8 cellular contexts compared by ENCODE assay signal in genomic region chr11:65135633-65136145, GRCh38. TPM values are rescaled to one million over a fixed set of nuclear protein-coding genes. Genes with fewer than 3 reads are reported as not detected.
A peak's percentile ranks its signal among the peaks of the same experiment; 100 is the strongest.
DNase-seq lines count a peak whose midpoint lies in the region; FAIRE-seq and TF ChIP-seq lines count a peak whose summit lies in the region.

No MANE protein-coding gene starts in this region.

- peak overlapping the region; percentile 96 for H3K4me3 ChIP-seq in SU-DHL-6 (ENCODE audit: insufficient read depth, low read length, poor library complexity, severe bottlenecking)
- H3K4me3 ChIP-seq in fibroblast of mammary gland (ENCODE audit: control insufficient read depth, low read depth, low read length), result peak overlapping the region; percentile 89
- H3K4me3 ChIP-seq in retinal pigment epithelial cell (ENCODE audit: low read length), result peak overlapping the region; percentile 91

- H3K79me2 ChIP-seq in SU-DHL-6 (ENCODE audit: insufficient read depth, low read length), result peaks cover 25% of the 10 kb centered on the region

- TF ChIP-seq CTCF in SU-DHL-6 (IDR thresholded peaks at IDR 0.05; ENCODE audit: insufficient read depth, low read length, poor library complexity, severe bottlenecking) (no peak), fibroblast of mammary gland (conservative IDR thresholded peaks at IDR 0.05; ENCODE audit: control insufficient read depth, insufficient read depth, low read depth, low read length) (no peak), retinal pigment epithelial cell (conservative IDR thresholded peaks at IDR 0.05; ENCODE audit: low read depth, low read length) (no peak)

- peak overlapping the region; percentile 97 for H3K9ac ChIP-seq in SU-DHL-6 (ENCODE audit: low read length)

- no peaks in the 10 kb centered on the region for H4K20me1 ChIP-seq in SU-DHL-6 (ENCODE audit: low read depth, low read length)

- TF ChIP-seq POLR2A in GM12891 (IDR thresholded peaks at IDR 0.05; ENCODE audit: low read depth, low read length), result no peak

- no peak overlapping the region for H2AFZ ChIP-seq in SU-DHL-6 (ENCODE audit: low read depth, low read length, severe bottlenecking)

- peak overlapping the region; percentile 100; the same call in 1 of the 2 replicates for H3K27ac ChIP-seq in SU-DHL-6 (ENCODE audit: low read depth, low read length)

- H3K9me2 ChIP-seq in SU-DHL-6 (replicated peaks; ENCODE audit: insufficient read depth, low read length), result no peaks in the 10 kb centered on the region

- peak; percentile 20 for FAIRE-seq in GM12891 (lab: Jason Lieb, UNC)

- peaks cover 14% of the 10 kb centered on the region; the same call in 1 of the 2 replicates for H3K36me3 ChIP-seq in SU-DHL-6 (ENCODE audit: low read length)

- no peak for DNase-seq in GM12891 (ENCODE audit: insufficient read length, low spot score)
- no peak for DNase-seq in fibroblast of mammary gland (ENCODE audit: low read depth)
- DNase-seq in retinal pigment epithelial cell (ENCODE audit: low read depth), result no peak
- DNase-seq in OCI-M1 (lab: John Stamatoyannopoulos, UW), result no peak
- no peak for DNase-seq in SW480 (ENCODE audit: low spot score)
- DNase-seq in UCSD-AML1 (lab: John Stamatoyannopoulos, UW; ENCODE audit: unreplicated experiment), result no peak
- DNase-seq in hypothalamus (lab: John Stamatoyannopoulos, UW), result no peak

- H3K4me2 ChIP-seq in SU-DHL-6 (ENCODE audit: low read depth, low read length, poor library complexity, severe bottlenecking), result peak overlapping the region; percentile 99

- no peaks in the 10 kb centered on the region for H3K9me3 ChIP-seq in SU-DHL-6 (ENCODE audit: insufficient read depth, low read length)

- peaks cover 31% of the 10 kb centered on the region for H3F3A ChIP-seq in SU-DHL-6 (ENCODE audit: insufficient read depth)

- H3K27me3 ChIP-seq in SU-DHL-6 (ENCODE audit: low read length), result no peaks in the 10 kb centered on the region

TF ChIP-seq in GM12891, 5 proteins besides CTCF, POLR2A, EP300 and RAD21:
- TF ChIP-seq POLR2AphosphoS5 (IDR thresholded peaks at IDR 0.05; ENCODE audit: low read depth, low read length) (no peak), TAF1 (IDR thresholded peaks at IDR 0.05; ENCODE audit: low read depth, low read length) (no peak), PAX5 (IDR thresholded peaks at IDR 0.05; ENCODE audit: insufficient read depth, low read length, severe bottlenecking) (no peak), SPI1 (IDR thresholded peaks at IDR 0.05; ENCODE audit: low read depth, low read length) (no peak), POU2F2 (IDR thresholded peaks at IDR 0.05; ENCODE audit: low read depth, low read length) (no peak)

RNA-seq across cellular contexts. Expression of gene SYVN1, which starts 1.4 kb away (rescaled TPM):
- 33.3 TPM for polyA plus RNA-seq in GM12891 (2012; ENCODE audit: low read depth, missing spikeins)

RNA-seq across cellular contexts. Expression of gene MRPL49, which starts 13.6 kb away (rescaled TPM):
- 37.7 TPM for polyA plus RNA-seq in GM12891 (2012; ENCODE audit: low read depth, missing spikeins)

RNA-seq across cellular contexts. Expression of gene FAU, which starts 13.8 kb away (rescaled TPM):
- polyA plus RNA-seq in GM12891 (2012; ENCODE audit: low read depth, missing spikeins), result 1,748 TPM

RNA-seq across cellular contexts. Expression of gene ZNHIT2, which starts 18.2 kb away (rescaled TPM):
- polyA plus RNA-seq in GM12891 (2012; ENCODE audit: low read depth, missing spikeins), result 7.5 TPM

RNA-seq across cellular contexts. Expression of gene TM7SF2, which starts 24.0 kb away (rescaled TPM):
- 20.1 TPM for polyA plus RNA-seq in GM12891 (2012; ENCODE audit: low read depth, missing spikeins)
